ENCODE assay signal across 27 cellular contexts in genomic region chr12:33813536-33813935, GRCh38.
"Had no signal": no experiment of that assay in that cellular context is flagged by ENCODE, and none has a peak within 500 bp of the region (broad histone marks: within the 10 kb centered on the region; RNA-seq: fewer than 3 reads in every experiment).

No MANE protein-coding gene starts in this region.

- H3K27me3 Mint-ChIP-seq: activated CD4-positive, alpha-beta memory T cell treated with anti-CD3 and anti-CD28 coated beads, Interleukin-2, amount 10 ng/mL, durations not matched to agents 7 days and 5 days; activated CD4-positive, alpha-beta T cell treated with anti-CD3 and anti-CD28 coated beads for 36 hours; activated CD4-positive, alpha-beta T cell treated with anti-CD3 and anti-CD28 coated beads, Interleukin-2, amount 10 ng/mL, durations not matched to agents 24 days and 14 days; activated naive CD8-positive, alpha-beta T cell; activated T-cell treated with anti-CD3 and anti-CD28 coated beads, Interleukin-2, amount 50 U/mL, for 24 hours; effector memory CD8-positive, alpha-beta T cell had no signal

- H3K27ac ChIP-seq: body of pancreas, esophagus squamous epithelium, gastroesophageal sphincter had no signal

- H3K27ac Mint-ChIP-seq: activated CD4-positive, alpha-beta memory T cell treated with anti-CD3 and anti-CD28 coated beads, Interleukin-2, amount 10 ng/mL, durations not matched to agents 7 days and 5 days; activated CD4-positive, alpha-beta T cell treated with anti-CD3 and anti-CD28 coated beads for 36 hours; activated CD4-positive, alpha-beta T cell treated with anti-CD3 and anti-CD28 coated beads, Interleukin-2, amount 10 ng/mL, durations not matched to agents 24 days and 14 days; activated naive CD8-positive, alpha-beta T cell; activated T-cell treated with anti-CD3 and anti-CD28 coated beads, Interleukin-2, amount 50 U/mL, for 24 hours; activated T-cell treated with anti-CD3 and anti-CD28 coated beads, Interleukin-2, amount 50 U/mL, for 72 hours; effector memory CD8-positive, alpha-beta T cell had no signal

- DNase-seq: activated CD4-positive, alpha-beta memory T cell treated with anti-CD3 and anti-CD28 coated beads, Interleukin-2, amount 10 ng/mL, durations not matched to agents 7 days and 5 days; activated CD4-positive, alpha-beta T cell treated with anti-CD3 and anti-CD28 coated beads for 36 hours; activated CD4-positive, alpha-beta T cell treated with anti-CD3 and anti-CD28 coated beads, Interleukin-2, amount 10 ng/mL, durations not matched to agents 24 days and 14 days; activated CD4-positive, CD25-positive, alpha-beta regulatory T cell; activated CD4-positive, CD25-positive, alpha-beta regulatory T cell treated with anti-CD3 and anti-CD28 coated beads, Interleukin-2, amount 50 U/mL, for 72 hours; activated CD8-positive, alpha-beta memory T cell treated with anti-CD3 and anti-CD28 coated beads, Interleukin-2, amount 50 U/mL, for 48 hours; activated gamma-delta T cell treated with Interleukin-2 at 50 U/mL for 16 hours; activated naive CD4-positive, alpha-beta T cell treated with anti-CD3 and anti-CD28 coated beads, Interleukin-2, amount 50 U/mL, for 16 hours; activated naive CD4-positive, alpha-beta T cell treated with Interleukin-2 at 50 U/mL for 16 hours; activated T-cell treated with anti-CD3 and anti-CD28 coated beads for 4 hours; activated T-cell treated with anti-CD3 and anti-CD28 coated beads, Interleukin-2, amount 50 U/mL, for 24 hours; activated T-cell treated with anti-CD3 and anti-CD28 coated beads, Interleukin-2, amount 50 U/mL, for 72 hours; amygdala; aorta; body of pancreas; caudate nucleus; cortex of kidney; dermis blood vessel endothelial cell; effector CD4-positive, alpha-beta T cell; effector memory CD8-positive, alpha-beta T cell; esophagus squamous epithelium; foreskin melanocyte; head of caudate nucleus; T-helper 1 cell; T-helper 2 cell had no signal

- H3K4me3 Mint-ChIP-seq: activated CD4-positive, alpha-beta memory T cell treated with anti-CD3 and anti-CD28 coated beads, Interleukin-2, amount 10 ng/mL, durations not matched to agents 7 days and 5 days; activated CD4-positive, alpha-beta T cell treated with anti-CD3 and anti-CD28 coated beads for 36 hours; activated CD4-positive, alpha-beta T cell treated with anti-CD3 and anti-CD28 coated beads, Interleukin-2, amount 10 ng/mL, durations not matched to agents 24 days and 14 days; activated naive CD8-positive, alpha-beta T cell; activated T-cell treated with anti-CD3 and anti-CD28 coated beads, Interleukin-2, amount 50 U/mL, for 24 hours; activated T-cell treated with anti-CD3 and anti-CD28 coated beads, Interleukin-2, amount 50 U/mL, for 72 hours; effector memory CD8-positive, alpha-beta T cell had no signal

- H3K36me3 ChIP-seq: esophagus squamous epithelium, gastroesophageal sphincter had no signal

- H3K9me3 ChIP-seq: body of pancreas, esophagus squamous epithelium had no signal

- H3K4me3 ChIP-seq: body of pancreas, esophagus squamous epithelium, gastroesophageal sphincter had no signal

- ATAC-seq: activated CD4-positive, alpha-beta T cell treated with anti-CD3 and anti-CD28 coated beads for 36 hours; activated T-cell treated with anti-CD3 and anti-CD28 coated beads, Interleukin-2, amount 50 U/mL, for 72 hours; body of pancreas; effector memory CD8-positive, alpha-beta T cell; gastroesophageal sphincter had no signal

- H3K27me3 ChIP-seq: body of pancreas, esophagus squamous epithelium, gastroesophageal sphincter had no signal

- H3K4me1 Mint-ChIP-seq: activated CD4-positive, alpha-beta memory T cell treated with anti-CD3 and anti-CD28 coated beads, Interleukin-2, amount 10 ng/mL, durations not matched to agents 7 days and 5 days; activated CD4-positive, alpha-beta T cell treated with anti-CD3 and anti-CD28 coated beads for 36 hours; activated CD4-positive, alpha-beta T cell treated with anti-CD3 and anti-CD28 coated beads, Interleukin-2, amount 10 ng/mL, durations not matched to agents 24 days and 14 days had no signal

- H3K36me3 Mint-ChIP-seq: activated naive CD8-positive, alpha-beta T cell had no signal

- H3K4me1 ChIP-seq: body of pancreas, esophagus squamous epithelium, gastroesophageal sphincter had no signal
